In genomic region chr2:17793293-17793692, GRCh38 we compare ENCODE assay signal across 18 cellular contexts. TPM values are rescaled to one million over a fixed set of nuclear protein-coding genes. Genes with fewer than 3 reads are reported as not detected.
DNase-seq lines count a peak whose midpoint lies in the region; ATAC-seq and TF ChIP-seq lines count a peak whose summit lies in the region.
"Had no signal": no experiment of that assay in that cellular context is flagged by ENCODE, and none has a peak within 500 bp of the region (broad histone marks: within the 10 kb centered on the region; RNA-seq: fewer than 3 reads in every experiment).

No MANE protein-coding gene starts in this region.

- TF ChIP-seq CTCF in activated B cell treated with CpG ODN at 0.5 μM for 24 hours (IDR thresholded peaks at IDR 0.05) = no peak
- TF ChIP-seq CTCF in smooth muscle cell (IDR thresholded peaks at IDR 0.05; ENCODE audit: borderline replicate concordance, insufficient read depth, poor library complexity, severe bottlenecking) = no peak

- peaks cover 13% of the 10 kb centered on the region for H3K4me1 ChIP-seq in smooth muscle cell (ENCODE audit: low read depth)
- H3K4me1 ChIP-seq: Peyer's patch had no signal

- CTCF ChIA-PET in activated B cell treated with CpG ODN at 0.5 μM for 24 hours (lab: Charles Lee) = interaction anchor here (0.7 kb wide), 1 partner anchor 34 kb away, joined by 3 read pairs; no protein-coding TSS in a partner anchor

- no peak for TF ChIP-seq POLR2A in erythroblast (IDR thresholded peaks at IDR 0.05; ENCODE audit: low read length)

- H3K36me3 ChIP-seq in smooth muscle cell (ENCODE audit: low read depth) = no peaks in the 10 kb centered on the region
- H3K36me3 ChIP-seq: Peyer's patch had no signal

- H3K9me3 Mint-ChIP-seq in activated B cell treated with CpG ODN at 0.5 μM for 24 hours = no peaks in the 10 kb centered on the region

- H3K4me3 ChIP-seq in smooth muscle cell = no peak overlapping the region
- H3K4me3 ChIP-seq: Peyer's patch had no signal

- POLR2A ChIA-PET in activated B cell treated with CpG ODN at 0.5 μM for 24 hours (lab: Charles Lee) = interaction anchor here (1.7 to 4.3 kb wide), 3 partner anchors 12 to 39 kb away, joined by 5 to 20 read pairs (median 6); partner anchors contain the start of genes GEN1 and SMC6

- peaks cover 26% of the 10 kb centered on the region for H3K4me1 Mint-ChIP-seq in activated B cell treated with CpG ODN at 0.5 μM for 24 hours
- H3K4me1 Mint-ChIP-seq: T-helper 17 cell had no signal

- H3K36me3 Mint-ChIP-seq in activated B cell treated with CpG ODN at 0.5 μM for 24 hours (ENCODE audit: low read depth) = no peaks in the 10 kb centered on the region
- H3K36me3 Mint-ChIP-seq: CD14-positive monocyte had no signal

- no peak overlapping the region for H3K4me3 Mint-ChIP-seq in activated B cell treated with CpG ODN at 0.5 μM for 24 hours
- H3K4me3 Mint-ChIP-seq: CD14-positive monocyte, T-helper 17 cell had no signal

- H3K27me3 Mint-ChIP-seq in activated B cell treated with CpG ODN at 0.5 μM for 24 hours = no peaks in the 10 kb centered on the region

- intact Hi-C loops in activated B cell treated with CpG ODN at 0.5 μM for 24 hours (cut with micrococcal nuclease) = loop anchor here (1.0 kb wide), 1 partner anchor 11 kb away; no protein-coding TSS in a partner anchor

- H3K9ac ChIP-seq in smooth muscle cell (ENCODE audit: low read depth) = no peak overlapping the region

- H2AFZ ChIP-seq in smooth muscle cell (ENCODE audit: low read depth) = no peak overlapping the region

- H3K79me2 ChIP-seq in smooth muscle cell (ENCODE audit: low read depth) = no peaks in the 10 kb centered on the region

- peak overlapping the region; percentile 63 for H3K4me2 ChIP-seq in smooth muscle cell

- H3K27me3 ChIP-seq in smooth muscle cell (ENCODE audit: low read depth) = no peaks in the 10 kb centered on the region
- H3K27me3 ChIP-seq: Peyer's patch had no signal

- peaks cover 12% of the 10 kb centered on the region for H3F3A ChIP-seq in smooth muscle cell (ENCODE audit: low read depth)

- no peak overlapping the region for H3K27ac ChIP-seq in smooth muscle cell (ENCODE audit: low read depth)
- H3K27ac ChIP-seq: Peyer's patch had no signal

- ATAC-seq in HG03432 (IDR thresholded peaks at IDR 0.05; ENCODE audit: unreplicated experiment) (peak; percentile 29), activated B cell treated with CpG ODN at 0.5 μM for 24 hours (ENCODE audit: low read depth) (no peak)
- ATAC-seq: SK-N-SH treated with all-trans-retinoic acid at 6 μM for 48 hours, T-helper 17 cell had no signal

- 78% methylated on average over 4 of the region's 4 CpGs for WGBS in smooth muscle cell (ENCODE audit: low lambda C conversion rate)

- H4K20me1 ChIP-seq in smooth muscle cell (ENCODE audit: low read depth) = no peaks in the 10 kb centered on the region

- no peaks in the 10 kb centered on the region for H3K9me3 ChIP-seq in smooth muscle cell (replicated peaks; ENCODE audit: low read depth)
- H3K9me3 ChIP-seq: Peyer's patch had no signal

- H3K27ac Mint-ChIP-seq in activated B cell treated with CpG ODN at 0.5 μM for 24 hours = peak overlapping the region; percentile 13
- H3K27ac Mint-ChIP-seq: CD14-positive monocyte, T-helper 17 cell had no signal

- DNase-seq in NCI-H82 (lab: John Stamatoyannopoulos, UW) (peak; percentile 15), NCI-H82 treated with DMSO at 0.1 percent for 48 hours (lab: John Stamatoyannopoulos, UW; ENCODE audit: unreplicated experiment) (no peak), activated B cell treated with CpG ODN at 0.5 μM for 24 hours (no peak), smooth muscle cell (lab: John Stamatoyannopoulos, UW; ENCODE audit: unreplicated experiment) (no peak), erythroblast (lab: John Stamatoyannopoulos, UW) (no peak), HuH-7 (ENCODE audit: low spot score) (no peak)
- DNase-seq in activated naive CD4-positive, alpha-beta T cell (lab: John Stamatoyannopoulos, UW) = no peak
- DNase-seq: DMS53, NCI-H146, NCI-H526 treated with DMSO at 0.1 percent for 48 hours, Peyer's patch, Right ventricle myocardium superior, T-helper 17 cell had no signal

RNA-seq across cellular contexts. Expression of gene MSGN1, which starts 23.0 kb away (rescaled TPM):
- total RNA-seq in activated B cell treated with CpG ODN at 0.5 μM for 24 hours = 0.42 TPM in 1 of 2 replicates, not detected in the other
- not detected in 2 replicates for total RNA-seq in smooth muscle cell
- polyA plus RNA-seq in smooth muscle cell = 0.56 TPM in 1 of 2 replicates, not detected in the other
- total RNA-seq: H4, IMR-90, Peyer's patch, Right ventricle myocardium superior, T-helper 17 cell had no signal
- polyA plus RNA-seq: CD14-positive monocyte, IMR-90 had no signal

RNA-seq across cellular contexts. Expression of gene GEN1, which starts 39.4 kb away (rescaled TPM):
- total RNA-seq in activated B cell treated with CpG ODN at 0.5 μM for 24 hours = 141 and 163 TPM in 2 replicates
- 6.7 and 8.2 TPM in 2 replicates for total RNA-seq in smooth muscle cell
- 1.1 and 2.2 TPM in 2 replicates for polyA plus RNA-seq in smooth muscle cell

RNA-seq across cellular contexts. Expression of gene SMC6, which starts 39.7 kb away (rescaled TPM):
- total RNA-seq in activated B cell treated with CpG ODN at 0.5 μM for 24 hours (121 and 127 TPM in 2 replicates), smooth muscle cell (18.1 and 27.2 TPM in 2 replicates)
- 11.2 and 14.7 TPM in 2 replicates for polyA plus RNA-seq in smooth muscle cell

Comparison
In these comparisons a context has a peak if more than half of its experiments do, and no peak if none do; other contexts are left out.
1. RNA of gene GEN1, which starts 39.4 kb away (total RNA-seq): 141 to 163 TPM in activated B cell treated with CpG ODN at 0.5 μM for 24 hours; 6.7 to 8.2 TPM in smooth muscle cell; every median in the first group is over 10 times any median in the second.